ENCODE assay signal across 13 cellular contexts in the genomic region with DNA sequence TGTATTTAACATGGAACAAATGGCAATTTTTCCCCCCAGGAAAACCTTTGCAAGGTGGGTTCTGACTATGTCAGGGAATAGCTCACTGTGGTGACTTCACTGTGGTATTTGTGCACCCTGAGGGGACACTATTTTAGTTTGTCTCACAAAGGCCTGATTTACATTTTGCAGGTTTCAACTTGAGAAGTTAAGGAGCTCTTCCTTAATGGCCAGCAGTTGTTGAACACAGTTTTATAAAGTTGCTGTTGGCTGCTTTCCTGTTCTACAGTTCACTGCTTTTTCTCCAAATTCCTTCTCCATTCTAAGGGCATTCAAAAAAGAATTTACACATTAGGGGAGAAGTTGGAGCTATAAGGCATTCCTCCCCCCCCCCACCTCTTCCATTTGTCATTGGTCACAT. TPM values are rescaled to one million over a fixed set of nuclear protein-coding genes. Genes with fewer than 3 reads are reported as not detected.
A peak's percentile ranks its signal among the peaks of the same experiment; 100 is the strongest.
DNase-seq lines count a peak whose midpoint lies in the region; ATAC-seq, FAIRE-seq and TF ChIP-seq lines count a peak whose summit lies in the region.
"Had no signal": no experiment of that assay in that cellular context is flagged by ENCODE, and none has a peak within 500 bp of the region (broad histone marks: within the 10 kb centered on the region; RNA-seq: fewer than 3 reads in every experiment).

No MANE protein-coding gene starts in this region.

- peak overlapping the region; percentile 78 for H3K4me2 ChIP-seq in BLaER1
- H3K4me2 ChIP-seq in IMR-90 (ENCODE audit: low read depth, low read length): peak overlapping the region; percentile 55

- CTCF ChIA-PET in IMR-90 (lab: Yijun Ruan, JAX): interaction anchor here (0.9 to 1.1 kb wide), 2 partner anchors 35 to 108 kb away, joined by 3 read pairs; no protein-coding TSS in a partner anchor

- in situ Hi-C loops in IMR-90 (cut with MboI; ENCODE audit: low sequenced_read_pairs): loop anchor here (10.0 kb wide), 1 partner anchor 207 kb away; no protein-coding TSS in a partner anchor

- H3K9me3 ChIP-seq in BLaER1: no peaks in the 10 kb centered on the region
- no peaks in the 10 kb centered on the region for H3K9me3 ChIP-seq in IMR-90 (ENCODE audit: control insufficient read depth, insufficient read depth, low read length)
- H3K9me3 ChIP-seq in small intestine (ENCODE audit: control insufficient read depth, low read depth): no peaks in the 10 kb centered on the region

- H3K36me3 ChIP-seq in BLaER1 (peaks cover 22% of the 10 kb centered on the region; the same call in 1 of the 2 replicates), IMR-90 (ENCODE audit: control insufficient read depth, insufficient read depth, low read length) (peaks cover 4% of the 10 kb centered on the region; the same call in 1 of the 2 replicates), small intestine (ENCODE audit: control insufficient read depth in 2 of 2, insufficient read depth in 2 of 2, low read length in 2 of 2) (no peaks in the 10 kb centered on the region)

- peak overlapping the region; percentile 52 for H3K4me3 Mint-ChIP-seq in neural crest cell
- H3K4me3 Mint-ChIP-seq: B cell had no signal

- no peak overlapping the region for H3K27ac Mint-ChIP-seq in neural crest cell (ENCODE audit: unreplicated experiment)
- H3K27ac Mint-ChIP-seq: B cell had no signal

- dilution Hi-C loops in IMR-90 (cut with HindIII; ENCODE audit: low sequenced_read_pairs, unreplicated experiment): no loop called here

- no peaks in the 10 kb centered on the region for H3K36me3 Mint-ChIP-seq in neural crest cell (ENCODE audit: low read depth)

- no peak overlapping the region for H3K18ac ChIP-seq in IMR-90 (ENCODE audit: low read depth, low read length)

- no peak overlapping the region for H3K4me3 ChIP-seq in BLaER1
- H3K4me3 ChIP-seq in IMR-90 (ENCODE audit: insufficient read depth, low read depth, low read length): no peak overlapping the region
- no peak overlapping the region for H3K4me3 ChIP-seq in small intestine (ENCODE audit: low read depth in 1 of 2, low read length in 2 of 2)

- H4K8ac ChIP-seq in IMR-90 (ENCODE audit: low read depth in 2 of 2, low read length in 2 of 2): no peak overlapping the region

- H3K4ac ChIP-seq in IMR-90 (ENCODE audit: low read depth, low read length): no peak overlapping the region

- no peak overlapping the region for H2BK15ac ChIP-seq in IMR-90 (ENCODE audit: low read depth, low read length)

- no TSS peak for BruUV-seq in IMR-90 (replicated peaks; lab: Mats Ljungman, UMichigan)

- H3K4me1 ChIP-seq in BLaER1 (peaks cover 71% of the 10 kb centered on the region), IMR-90 (ENCODE audit: control insufficient read depth, insufficient read depth, low read length) (peaks cover 15% of the 10 kb centered on the region), small intestine (ENCODE audit: control insufficient read depth in 2 of 2, insufficient read depth in 1 of 2, low read depth in 1 of 2, low read length in 1 of 2) (no peaks in the 10 kb centered on the region)

- no peaks in the 10 kb centered on the region for H3K27me3 ChIP-seq in BLaER1
- H3K27me3 ChIP-seq in IMR-90 (ENCODE audit: control insufficient read depth, insufficient read depth, low read length): no peaks in the 10 kb centered on the region
- H3K27me3 ChIP-seq in small intestine (ENCODE audit: control insufficient read depth in 2 of 2, insufficient read depth in 2 of 2, low read length in 2 of 2): no peaks in the 10 kb centered on the region

- FAIRE-seq in small intestine (lab: Jason Lieb, UNC): no peak

- intact Hi-C loops in IMR-90 (cut with micrococcal nuclease): no loop called here

- DNase-seq in IMR-90 (no peak), dermis blood vessel endothelial cell (peak; percentile 7), neural crest cell (ENCODE audit: low read depth, low spot score) (no peak), foreskin melanocyte (no peak), small intestine (no peak)
- DNase-seq in activated CD4-positive, alpha-beta T cell treated with anti-CD3 and anti-CD28 coated beads for 1 hour: no peak
- DNase-seq: NCI-H1092 treated with DMSO at 0.1 percent for 48 hours, NCI-H748 treated with DMSO at 0.1 percent for 48 hours had no signal

- no peaks in the 10 kb centered on the region for H3K9me3 Mint-ChIP-seq in neural crest cell

- H3K9me1 ChIP-seq in IMR-90 (ENCODE audit: insufficient read depth, low read length): peaks cover 16% of the 10 kb centered on the region

- no peak overlapping the region for H3K56ac ChIP-seq in IMR-90 (ENCODE audit: extremely low read depth, insufficient read depth, low read length)

- no peak overlapping the region for H2AK9ac ChIP-seq in IMR-90 (replicated peaks; ENCODE audit: low read depth, low read length, poor library complexity)

- no peak overlapping the region for H4K5ac ChIP-seq in IMR-90 (ENCODE audit: low read depth, low read length)

- TF ChIP-seq RAD21 in IMR-90 (IDR thresholded peaks at IDR 0.05; ENCODE audit: low read length): no peak

- no peak overlapping the region for H3K9ac ChIP-seq in BLaER1
- H3K9ac ChIP-seq in IMR-90 (ENCODE audit: low read depth, low read length): no peak overlapping the region

- H3K14ac ChIP-seq in IMR-90 (replicated peaks; ENCODE audit: low read depth, low read length): peak overlapping the region; percentile 24; the same call in 1 of the 2 replicates

- peak overlapping the region; percentile 45; the same call in 1 of the 2 replicates for H2AK5ac ChIP-seq in IMR-90 (ENCODE audit: low read depth, low read length)

- H3K4me1 Mint-ChIP-seq in neural crest cell: peaks cover 69% of the 10 kb centered on the region

- no peak for TF ChIP-seq CTCF in IMR-90 (conservative IDR thresholded peaks at IDR 0.05; ENCODE audit: low read depth, low read length)
- TF ChIP-seq CTCF in neural crest cell (conservative IDR thresholded peaks at IDR 0.05): no peak

- no peak overlapping the region for H2BK20ac ChIP-seq in IMR-90 (ENCODE audit: low read depth, low read length)

- H4K20me1 ChIP-seq in BLaER1: peaks cover 89% of the 10 kb centered on the region
- H4K20me1 ChIP-seq in IMR-90 (ENCODE audit: insufficient read depth, low read length): peaks cover 77% of the 10 kb centered on the region

- H3K27me3 Mint-ChIP-seq in neural crest cell (ENCODE audit: low read depth): no peaks in the 10 kb centered on the region
- H3K27me3 Mint-ChIP-seq: B cell had no signal

- no peak overlapping the region for H3K27ac ChIP-seq in BLaER1
- H3K27ac ChIP-seq in IMR-90 (ENCODE audit: insufficient read depth, low read length): no peak overlapping the region
- no peak overlapping the region for H3K27ac ChIP-seq in small intestine (ENCODE audit: low read depth in 1 of 2, low read length in 1 of 2)

- peak overlapping the region; percentile 67; the same call in 1 of the 2 replicates for H3K23ac ChIP-seq in IMR-90 (ENCODE audit: low read depth, low read length)

- no peak for TF ChIP-seq POLR2A in IMR-90 (IDR thresholded peaks at IDR 0.05; ENCODE audit: low read depth, low read length)

- peaks cover 4 to 48% of the 10 kb centered on the region in 2 experiments; a peak in 2 of 4 replicates for H3K79me1 ChIP-seq in IMR-90 (ENCODE audit: low read depth in 1 of 2, low read length in 2 of 2)

- H2BK120ac ChIP-seq in IMR-90 (ENCODE audit: low read depth, low read length): no peak overlapping the region

- no peak overlapping the region for H2BK5ac ChIP-seq in IMR-90 (ENCODE audit: low read depth, low read length, poor library complexity, severe bottlenecking)

- no peak overlapping the region for H4K91ac ChIP-seq in IMR-90 (ENCODE audit: insufficient read depth, low read depth, low read length)

- POLR2A ChIA-PET in IMR-90 (lab: Charles Lee; ENCODE audit: unreplicated experiment): no interaction called here

- H2AFZ ChIP-seq in IMR-90 (replicated peaks; ENCODE audit: low read length, poor library complexity): no peak overlapping the region

- ATAC-seq in IMR-90 (ENCODE audit: low read depth) (no peak), GM21390 (IDR thresholded peaks at IDR 0.05; ENCODE audit: unreplicated experiment) (no peak)
- ATAC-seq: activated CD4-positive, CD25-positive, alpha-beta regulatory T cell treated with anti-CD3 and anti-CD28 coated beads, Interleukin-2, amount 50 U/mL, for 24 hours; esophagus mucosa had no signal

TF ChIP-seq in IMR-90, 13 proteins besides CTCF, POLR2A, EP300 and RAD21 (continues in another document):
- no peak for TF ChIP-seq SMC3 (IDR thresholded peaks at IDR 0.05; ENCODE audit: low read depth, low read length)
- TF ChIP-seq CEBPB (IDR thresholded peaks at IDR 0.05; ENCODE audit: low read depth, low read length): no peak
- TF ChIP-seq MAFK (IDR thresholded peaks at IDR 0.05; ENCODE audit: low read depth, low read length): no peak
- no peak for TF ChIP-seq NFE2L2 (IDR thresholded peaks at IDR 0.05; ENCODE audit: low read depth, low read length)
- TF ChIP-seq FOS (IDR thresholded peaks at IDR 0.05; ENCODE audit: low read depth, low read length): no peak
- no peak for TF ChIP-seq CHD1 (IDR thresholded peaks at IDR 0.05; ENCODE audit: low read depth, low read length)
- TF ChIP-seq MAZ (IDR thresholded peaks at IDR 0.05; ENCODE audit: borderline replicate concordance, low read depth, low read length): no peak
- TF ChIP-seq BHLHE40 (IDR thresholded peaks at IDR 0.05; ENCODE audit: low read depth, low read length): no peak
- TF ChIP-seq MXI1 (IDR thresholded peaks at IDR 0.05; ENCODE audit: borderline replicate concordance, low read depth, low read length): no peak
- TF ChIP-seq, protein P1, sequence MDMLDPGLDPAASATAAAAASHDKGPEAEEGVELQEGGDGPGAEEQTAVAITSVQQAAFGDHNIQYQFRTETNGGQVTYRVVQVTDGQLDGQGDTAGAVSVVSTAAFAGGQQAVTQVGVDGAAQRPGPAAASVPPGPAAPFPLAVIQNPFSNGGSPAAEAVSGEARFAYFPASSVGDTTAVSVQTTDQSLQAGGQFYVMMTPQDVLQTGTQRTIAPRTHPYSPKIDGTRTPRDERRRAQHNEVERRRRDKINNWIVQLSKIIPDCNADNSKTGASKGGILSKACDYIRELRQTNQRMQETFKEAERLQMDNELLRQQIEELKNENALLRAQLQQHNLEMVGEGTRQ (IDR thresholded peaks at IDR 0.05; ENCODE audit: low read depth, low read length): no peak
- no peak for TF ChIP-seq RFX5 (IDR thresholded peaks at IDR 0.05; ENCODE audit: low read depth, low read length)
- TF ChIP-seq RCOR1 (IDR thresholded peaks at IDR 0.05; ENCODE audit: insufficient replicate concordance, low read length): no peak

RNA-seq across cellular contexts. Expression of gene LAMC1, which starts 4.6 kb away (rescaled TPM):
- total RNA-seq in IMR-90 (2012; rRNA removed): 361 and 394 TPM in 2 replicates
- 223 and 249 TPM in 2 replicates for polyA plus RNA-seq in IMR-90 (2012; rRNA removed)
- polyA plus RNA-seq in IMR-90 (2012; cell fraction: cytosol; rRNA removed): 90.5 and 125 TPM in 2 replicates
- 105 and 251 TPM in 2 replicates for polyA plus RNA-seq in IMR-90 (2012; cell fraction: nucleus; rRNA removed; ENCODE audit: low replicate concordance)
- 586 and 802 TPM in 2 replicates for total RNA-seq in dermis blood vessel endothelial cell
- total RNA-seq in neural crest cell: 82.0 and 85.8 TPM in 2 replicates
- 10 to 100 TPM in 1 of 3 donors, 1 to 10 TPM in 2; 2.5 to 41.0 (median 3.5) TPM for polyA plus RNA-seq in small intestine
